ENCODE assay signal across 20 cellular contexts in the genomic region with DNA sequence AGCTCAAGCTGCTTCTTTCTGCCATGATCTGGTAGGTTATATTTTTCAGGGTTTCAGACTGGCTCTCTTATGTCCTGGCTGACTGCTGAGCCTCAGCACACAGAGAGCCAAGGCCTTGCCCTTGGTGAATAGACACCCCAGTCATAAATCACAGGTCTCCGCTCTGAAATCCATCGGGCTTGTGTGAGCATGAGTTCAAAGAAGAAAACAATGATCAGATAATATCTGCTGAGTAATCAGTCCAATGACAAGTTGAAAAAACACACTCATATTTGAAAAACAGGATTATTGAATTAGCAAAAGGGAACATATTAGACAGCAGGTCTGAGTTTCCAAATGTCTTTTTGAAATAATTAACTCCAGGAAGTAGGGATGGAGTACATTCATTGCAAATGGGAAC. TPM values are rescaled to one million over a fixed set of nuclear protein-coding genes. Genes with fewer than 3 reads are reported as not detected.
DNase-seq lines count a peak whose midpoint lies in the region; ATAC-seq, FAIRE-seq and TF ChIP-seq lines count a peak whose summit lies in the region.
"Had no signal": no experiment of that assay in that cellular context is flagged by ENCODE, and none has a peak within 500 bp of the region (broad histone marks: within the 10 kb centered on the region; RNA-seq: fewer than 3 reads in every experiment).

No MANE protein-coding gene starts in this region.

- H3K4me3 ChIP-seq in A549 = no peak overlapping the region
- H3K4me3 ChIP-seq in K562 = no peak overlapping the region
- no peak overlapping the region for H3K4me3 ChIP-seq in heart left ventricle
- no peak overlapping the region for H3K4me3 ChIP-seq in Peyer's patch

- intact Hi-C loops in K562 (cut with micrococcal nuclease) (no loop called here), heart left ventricle (cut with DNase I) (no loop called here)

- H3K36me3 ChIP-seq in K562 (ENCODE audit: control insufficient read depth, insufficient read depth, low read length) (no peaks in the 10 kb centered on the region), heart left ventricle (no peaks in the 10 kb centered on the region), Peyer's patch (no peaks in the 10 kb centered on the region)

- BruUV-seq in K562 (replicated peaks; lab: Mats Ljungman, UMichigan) = no TSS peak

- H3K4me2 ChIP-seq in A549 (no peak overlapping the region), K562 (ENCODE audit: insufficient read depth, low read length) (no peak overlapping the region)

- TF ChIP-seq EP300 in A549 (IDR thresholded peaks at IDR 0.05) (no peak), K562 (IDR thresholded peaks at IDR 0.05; ENCODE audit: low read length) (no peak)

- peaks cover 25% of the 10 kb centered on the region for H3K4me1 ChIP-seq in A549
- H3K4me1 ChIP-seq in K562 (replicated peaks in 1 of 2; ENCODE audit: control insufficient read depth in 2 of 2, insufficient read depth in 2 of 2, low read length in 2 of 2) = peaks cover 0 to 2% of the 10 kb centered on the region in 2 experiments; a peak in 1 of 5 replicates
- peaks cover 4% of the 10 kb centered on the region for H3K4me1 ChIP-seq in foreskin keratinocyte
- H3K4me1 ChIP-seq in heart left ventricle = peaks cover 0 to 18% (median 0%) of the 10 kb centered on the region in 12 donors
- H3K4me1 ChIP-seq in Peyer's patch = no peaks in the 10 kb centered on the region

- TF ChIP-seq CTCF in A549 (IDR thresholded peaks at IDR 0.05) (no peak), K562 (IDR thresholded peaks at IDR 0.05 in 2 of 3, conservative IDR thresholded peaks at IDR 0.05 in 1 of 3; ENCODE audit: insufficient read depth in 2 of 3, low read depth in 1 of 3, low read length in 3 of 3) (no peak), foreskin keratinocyte (conservative IDR thresholded peaks at IDR 0.05) (no peak), heart left ventricle (IDR thresholded peaks at IDR 0.05) (no peak), Peyer's patch (IDR thresholded peaks at IDR 0.05) (no peak)

- in situ Hi-C loops in K562 (cut with MboI) = no loop called here

- no peaks in the 10 kb centered on the region for H3K9me1 ChIP-seq in K562 (ENCODE audit: control insufficient read depth, insufficient read depth, low read length)

- H3K27me3 ChIP-seq in K562 (ENCODE audit: control insufficient read depth in 2 of 2, insufficient read depth in 2 of 2, low read length in 2 of 2) (peaks cover 2 to 27% of the 10 kb centered on the region in 2 experiments; a peak in 4 of 5 replicates), foreskin keratinocyte (peaks cover 29% of the 10 kb centered on the region), heart left ventricle (no peaks in the 10 kb centered on the region), Peyer's patch (no peaks in the 10 kb centered on the region)

- H3K27ac ChIP-seq in A549 (no peak overlapping the region), K562 (ENCODE audit: extremely low read depth, low read depth, low read length) (no peak overlapping the region), foreskin keratinocyte (no peak overlapping the region), heart left ventricle (peak overlapping the region in 2 of 12 donors; percentile 8 to 20), Peyer's patch (no peak overlapping the region)

- WGBS in A549 (ENCODE audit: missing lambda C conversion rate) = 62% methylated on average over 2 of the region's 2 CpGs
- WGBS in K562 (ENCODE audit: insufficient coverage, low coverage, missing lambda C conversion rate) = 0% methylated on average over 2 of the region's 2 CpGs
- 59 to 75% (median 64%) methylated on average over 2 of the region's 2 CpGs for WGBS in heart left ventricle, 4 donors

- TF ChIP-seq RAD21 in A549 (conservative IDR thresholded peaks at IDR 0.05 in 1 of 2, IDR thresholded peaks at IDR 0.05 in 1 of 2) (no peak), K562 (CRISPR knock-in tag; conservative IDR thresholded peaks at IDR 0.05 in 1 of 2, IDR thresholded peaks at IDR 0.05 in 1 of 2) (no peak)

- DNase-seq in A549 (ENCODE audit: low read depth in 1 of 2, low spot score in 1 of 2) = no peak
- DNase-seq in HTR-8/SVneo (ENCODE audit: insufficient read length, low spot score) = peak; percentile 53
- DNase-seq in K562 (ENCODE audit: extremely low read depth in 1 of 4, low spot score in 3 of 4) = no peak
- peak; percentile 54 to 80 for DNase-seq in foreskin keratinocyte
- DNase-seq in DMS79 (lab: John Stamatoyannopoulos, UW) = no peak
- no peak for DNase-seq in cerebellum (ENCODE audit: low spot score)
- no peak for DNase-seq in heart left ventricle
- DNase-seq in Peyer's patch = no peak
- DNase-seq: COR-L47; Karpas-422; MM.1S; NCI-H1105; NCI-H1694 treated with DMSO at 0.1 percent for 48 hours; NCI-H2107; NCI-H345; NCI-H526; NK-92 treated with Interleukin-12 subunit alpha and Interleukin-12 subunit beta, amount 100 ng/mL, for 24 hours; OCI-M1 had no signal

- H3K79me2 ChIP-seq in K562 (ENCODE audit: control insufficient read depth, insufficient read depth, low read length) = no peaks in the 10 kb centered on the region

- no peak for TF ChIP-seq POLR2A in A549 (IDR thresholded peaks at IDR 0.05; ENCODE audit: low read length)
- no peak for TF ChIP-seq POLR2A in K562 (conservative IDR thresholded peaks at IDR 0.05)
- no peak for TF ChIP-seq POLR2A in heart left ventricle (IDR thresholded peaks at IDR 0.05)
- TF ChIP-seq POLR2A in Peyer's patch (IDR thresholded peaks at IDR 0.05) = no peak

- FAIRE-seq in A549 (lab: Jason Lieb, UNC) (no peak), HTR-8/SVneo (lab: Jason Lieb, UNC) (no peak), K562 (lab: Jason Lieb, UNC) (no peak)
- FAIRE-seq: H54 had no signal

- CTCF ChIA-PET in A549 (lab: Yijun Ruan, JAX) (interaction anchor here (1.2 kb wide), 1 partner anchor 112 kb away, joined by 3 read pairs; no protein-coding TSS in a partner anchor), K562 (lab: Yijun Ruan, JAX; ENCODE audit: low intra/inter-chr PET ratio) (no interaction called here)

- H3K9me3 ChIP-seq in A549 (no peaks in the 10 kb centered on the region), K562 (replicated peaks; ENCODE audit: control insufficient read depth, insufficient read depth, low read depth, low read length) (no peaks in the 10 kb centered on the region), heart left ventricle (no peaks in the 10 kb centered on the region), Peyer's patch (no peaks in the 10 kb centered on the region)

- H3K9ac ChIP-seq in K562 (ENCODE audit: insufficient read depth in 1 of 2, low read depth in 2 of 2, low read length in 2 of 2) = no peak overlapping the region

- no peak overlapping the region for H2AFZ ChIP-seq in K562 (ENCODE audit: low read depth, low read length)

- no peak for ATAC-seq in A549
- no peak for ATAC-seq in K562
- peak; percentile 54 for ATAC-seq in foreskin keratinocyte
- ATAC-seq in heart left ventricle = no peak

- H4K20me1 ChIP-seq in K562 (replicated peaks; ENCODE audit: control insufficient read depth, insufficient read depth, low read length) = no peaks in the 10 kb centered on the region

- POLR2A ChIA-PET in A549 (lab: Yijun Ruan, JAX) (no interaction called here), K562 (lab: Yijun Ruan, JAX) (no interaction called here)

RNA-seq across cellular contexts. Expression of a gene that starts 51.1 kb away (rescaled TPM):
- 8.1 and 10.8 TPM in 2 replicates for polyA plus RNA-seq in A549 (2011; rRNA removed)
- polyA plus RNA-seq in A549 (2012; cell fraction: cytosol; rRNA removed) = 14.4 and 20.8 TPM in 2 replicates
- 44.1 and 54.8 TPM in 2 replicates for polyA plus RNA-seq in A549 (2012; cell fraction: nucleus; rRNA removed)
- polyA plus RNA-seq in A549 (2017; fragmentation: RNase III; extraction: RNeasy Plus Mini Kit Qiagen cat#74134 plus additional on column Dnase treatment) = 16.3 to 22.8 TPM (median 21.3 TPM) in 3 replicates
- 20.3 and 29.0 TPM in 2 replicates for polyA minus RNA-seq in A549 (2011; rRNA and poly(A)+ RNA removed)
- total RNA-seq in K562 (2011; cell fraction: chromatin; rRNA removed; ENCODE audit: low replicate concordance) = 1.3 and 1.9 TPM in 2 replicates
- 1.8 TPM in 2 replicates for total RNA-seq in K562 (2011; cell fraction: nucleolus; rRNA removed)
- total RNA-seq in K562 (2011; cell fraction: nucleoplasm; rRNA removed) = 0.51 and 2.0 TPM in 2 replicates
- total RNA-seq in K562 (2014; rRNA removed) = 0.18 and 0.37 TPM in 2 replicates
- 0.22 and 0.62 TPM in 2 replicates for total RNA-seq in K562 (2014; rRNA removed; fragmentation: Illumina TruSeq; extraction: Trizol)
- total RNA-seq in K562 (2015; rRNA removed; fragmentation: Illumina TruSeq; extraction: Trizol) = 0.14 and 0.26 TPM in 2 replicates
- 0.85 and 0.95 TPM in 2 replicates for total RNA-seq in K562 (2021)
- 0.24 and 0.61 TPM in 2 replicates for polyA plus RNA-seq in K562 (2011; rRNA removed)
- 0.65 and 0.98 TPM in 2 replicates for polyA plus RNA-seq in K562 (2011; cell fraction: cytosol; rRNA removed)
- 2.1 and 3.5 TPM in 2 replicates for polyA plus RNA-seq in K562 (2011; cell fraction: nucleus; rRNA removed)
- 0.85 and 1.0 TPM in 2 replicates for polyA plus RNA-seq in K562 (2012)
- 0.14 and 0.28 TPM in 2 replicates for polyA plus RNA-seq in K562 (2014; fragmentation: Illumina TruSeq; extraction: Trizol)
- polyA plus RNA-seq in K562 (2014; fragmentation: Nextera tagmentation; extraction: Ambion mirVana) = under 1 TPM; 0.06 to 0.07 TPM
- 0.53 and 0.81 TPM in 2 replicates for polyA plus RNA-seq in K562 (2014; rRNA removed)
- 0.24 and 0.42 TPM in 2 replicates for polyA minus RNA-seq in K562 (2011; rRNA and poly(A)+ RNA removed)
- 1.4 TPM in 1 of 2 replicates, not detected in the other for polyA minus RNA-seq in K562 (2011; cell fraction: cytosol; rRNA and poly(A)+ RNA removed)
- polyA minus RNA-seq in K562 (2011; cell fraction: nucleus; rRNA and poly(A)+ RNA removed) = 1.2 TPM in 2 replicates
- 3.7 and 5.6 TPM in 2 replicates for total RNA-seq in foreskin keratinocyte
- 1.6 and 2.7 TPM in 2 replicates for polyA plus RNA-seq in foreskin keratinocyte
- total RNA-seq in cerebellum = 280 TPM
- 1,000 to 10,000 TPM in 3 of 9 donors, 100 to 1,000 TPM in 6; 294 to 1,429 (median 742) TPM for total RNA-seq in heart left ventricle
- 100 to 1,000 TPM; 505 to 873 TPM for polyA plus RNA-seq in heart left ventricle
- total RNA-seq in Peyer's patch = 1 to 10 TPM in 3 of 4 donors, not detected in 1; 2.1 to 7.1 (median 4.9) TPM
- polyA plus RNA-seq: CD14-positive monocyte had no signal

RNA-seq across cellular contexts. Expression of a gene that starts 56.6 kb away (rescaled TPM):
- 21.0 and 22.3 TPM in 2 replicates for polyA plus RNA-seq in A549 (2011; rRNA removed)
- polyA plus RNA-seq in A549 (2012; cell fraction: cytosol; rRNA removed) = 15.9 and 18.5 TPM in 2 replicates
- polyA plus RNA-seq in A549 (2012; cell fraction: nucleus; rRNA removed) = 10.8 and 12.8 TPM in 2 replicates
- 17.6 to 21.3 TPM (median 19.7 TPM) in 3 replicates for polyA plus RNA-seq in A549 (2017; fragmentation: RNase III; extraction: RNeasy Plus Mini Kit Qiagen cat#74134 plus additional on column Dnase treatment)
- polyA minus RNA-seq in A549 (2011; rRNA and poly(A)+ RNA removed) = 14.5 and 14.6 TPM in 2 replicates
- 14.3 and 15.6 TPM in 2 replicates for total RNA-seq in K562 (2011; cell fraction: chromatin; rRNA removed; ENCODE audit: low replicate concordance)
- 9.3 and 11.7 TPM in 2 replicates for total RNA-seq in K562 (2011; cell fraction: nucleolus; rRNA removed)
- total RNA-seq in K562 (2011; cell fraction: nucleoplasm; rRNA removed) = 13.7 and 18.9 TPM in 2 replicates
- 18.1 and 18.3 TPM in 2 replicates for total RNA-seq in K562 (2014; rRNA removed)
- 24.9 and 25.7 TPM in 2 replicates for total RNA-seq in K562 (2014; rRNA removed; fragmentation: Illumina TruSeq; extraction: Trizol)
- total RNA-seq in K562 (2015; rRNA removed; fragmentation: Illumina TruSeq; extraction: Trizol) = 26.7 and 27.0 TPM in 2 replicates
- 17.8 and 22.5 TPM in 2 replicates for total RNA-seq in K562 (2021)
- 18.6 and 24.6 TPM in 2 replicates for polyA plus RNA-seq in K562 (2011; rRNA removed)
- polyA plus RNA-seq in K562 (2011; cell fraction: cytosol; rRNA removed) = 14.0 and 17.9 TPM in 2 replicates
- polyA plus RNA-seq in K562 (2011; cell fraction: nucleus; rRNA removed) = 13.6 and 15.6 TPM in 2 replicates
- polyA plus RNA-seq in K562 (2012) = 15.0 and 17.9 TPM in 2 replicates
- 27.7 and 31.9 TPM in 2 replicates for polyA plus RNA-seq in K562 (2014; fragmentation: Illumina TruSeq; extraction: Trizol)
- 10 to 100 TPM; 25.4 to 28.1 TPM for polyA plus RNA-seq in K562 (2014; fragmentation: Nextera tagmentation; extraction: Ambion mirVana)
- 17.8 and 20.6 TPM in 2 replicates for polyA plus RNA-seq in K562 (2014; rRNA removed)
- 14.8 and 17.0 TPM in 2 replicates for polyA minus RNA-seq in K562 (2011; rRNA and poly(A)+ RNA removed)
- polyA minus RNA-seq in K562 (2011; cell fraction: cytosol; rRNA and poly(A)+ RNA removed) = 6.7 and 9.9 TPM in 2 replicates
- 6.3 and 6.7 TPM in 2 replicates for polyA minus RNA-seq in K562 (2011; cell fraction: nucleus; rRNA and poly(A)+ RNA removed)
- total RNA-seq in foreskin keratinocyte = 14.9 and 17.5 TPM in 2 replicates
- polyA plus RNA-seq in foreskin keratinocyte = 9.8 and 13.5 TPM in 2 replicates
- total RNA-seq in cerebellum = 6.2 TPM
- 1 to 10 TPM; 3.9 to 8.7 (median 7.1) TPM for total RNA-seq in heart left ventricle
- 10 to 100 TPM in 1 of 2 donors, 1 to 10 TPM in 1; 5.4 to 20.2 TPM for polyA plus RNA-seq in heart left ventricle
- 1 to 10 TPM; 1.3 to 4.1 (median 1.9) TPM for total RNA-seq in Peyer's patch

Comparison
In these comparisons a context has a peak if more than half of its experiments do, and no peak if none do; other contexts are left out.
1. DNase-seq: peak in HTR-8/SVneo (single experiment) and foreskin keratinocyte (2 of 2); none in A549 (0 of 2), K562 (0 of 4), DMS79 (single experiment), cerebellum (single experiment), heart left ventricle (0 of 5) and Peyer's patch (0 of 3).
2. RNA of a gene that starts 51.1 kb away (total RNA-seq): 294 to 1,429 TPM in heart left ventricle and 280 TPM in cerebellum (single experiment); 2.1 to 7.1 TPM in Peyer's patch, 3.7 to 5.6 TPM in foreskin keratinocyte and 0.14 to 2.0 TPM in K562; every median in the first group is over 10 times any median in the second.